In genomic region chr14:68825729-68826128, GRCh38 we compare ENCODE assay signal across 15 cellular contexts. TPM values are rescaled to one million over a fixed set of nuclear protein-coding genes. Genes with fewer than 3 reads are reported as not detected.
DNase-seq lines count a peak whose midpoint lies in the region; ATAC-seq, FAIRE-seq and TF ChIP-seq lines count a peak whose summit lies in the region.
"Had no signal": no experiment of that assay in that cellular context is flagged by ENCODE, and none has a peak within 500 bp of the region (broad histone marks: within the 10 kb centered on the region; RNA-seq: fewer than 3 reads in every experiment).

No MANE protein-coding gene starts in this region.

- H3K27me3 ChIP-seq in hepatocyte (no peaks in the 10 kb centered on the region), right lobe of liver (no peaks in the 10 kb centered on the region), small intestine (ENCODE audit: control insufficient read depth in 2 of 2, insufficient read depth in 2 of 2, low read length in 2 of 2) (no peaks in the 10 kb centered on the region)
- no peaks in the 10 kb centered on the region for H3K27me3 ChIP-seq in CD8-positive, alpha-beta memory T cell (ENCODE audit: insufficient read depth, low read length, poor library complexity, severe bottlenecking)

- intact Hi-C loops in right lobe of liver (cut with DNase I) = loop anchor here in 1 of 2 donors (10.0 kb wide), 1 partner anchor 891 kb away; no protein-coding TSS in a partner anchor

- CTCF ChIA-PET in CD8-positive, alpha-beta memory T cell (lab: Charles Lee) = interaction anchor here (1.1 to 3.4 kb wide), 7 partner anchors 9 to 882 kb away, joined by 3 to 19 read pairs (median 6); no protein-coding TSS in a partner anchor

- no peaks in the 10 kb centered on the region for H3K9me3 Mint-ChIP-seq in CD8-positive, alpha-beta memory T cell
- H3K9me3 Mint-ChIP-seq: CD4-positive, alpha-beta T cell had no signal

- H3K4me2 ChIP-seq in hepatocyte = peak overlapping the region; percentile 37

- H3K4me1 Mint-ChIP-seq in CD8-positive, alpha-beta memory T cell = peaks cover 8 to 13% (median 11%) of the 10 kb centered on the region in 3 donors

- peaks cover 5% of the 10 kb centered on the region for H3K4me1 ChIP-seq in hepatocyte (ENCODE audit: insufficient read depth)
- peaks cover 0 to 57% (median 28%) of the 10 kb centered on the region in 4 donors for H3K4me1 ChIP-seq in right lobe of liver
- H3K4me1 ChIP-seq in small intestine (ENCODE audit: control insufficient read depth in 2 of 2, insufficient read depth in 1 of 2, low read depth in 1 of 2, low read length in 1 of 2) = peaks cover 0 to 1% of the 10 kb centered on the region in 2 donors
- peaks cover 25% of the 10 kb centered on the region for H3K4me1 ChIP-seq in CD8-positive, alpha-beta memory T cell (ENCODE audit: insufficient read depth, low read length)

- H3K4me3 Mint-ChIP-seq in CD8-positive, alpha-beta memory T cell = no peak overlapping the region
- H3K4me3 Mint-ChIP-seq: B cell; CD4-positive, alpha-beta T cell had no signal

- TF ChIP-seq CTCF in VCaP (conservative IDR thresholded peaks at IDR 0.05) = no peak
- no peak for TF ChIP-seq CTCF in hepatocyte (IDR thresholded peaks at IDR 0.05; ENCODE audit: poor library complexity)
- TF ChIP-seq CTCF in right lobe of liver (IDR thresholded peaks at IDR 0.05) = no peak

- H3K9me3 ChIP-seq in hepatocyte (ENCODE audit: low read depth) = no peaks in the 10 kb centered on the region
- no peaks in the 10 kb centered on the region for H3K9me3 ChIP-seq in right lobe of liver
- no peaks in the 10 kb centered on the region for H3K9me3 ChIP-seq in small intestine (ENCODE audit: control insufficient read depth, low read depth)
- H3K9me3 ChIP-seq in CD8-positive, alpha-beta memory T cell (ENCODE audit: low read length) = no peaks in the 10 kb centered on the region

- H2AFZ ChIP-seq in hepatocyte = no peak overlapping the region

- no peaks in the 10 kb centered on the region for H3K79me2 ChIP-seq in hepatocyte

- H3K27ac ChIP-seq in VCaP (peak overlapping the region; percentile 44; the same call in 1 of the 2 replicates), hepatocyte (no peak overlapping the region), right lobe of liver (peak overlapping the region; percentile 73 to 99 (median 79)), small intestine (ENCODE audit: low read depth in 1 of 2, low read length in 1 of 2) (no peak overlapping the region)
- no peak overlapping the region for H3K27ac ChIP-seq in CD8-positive, alpha-beta memory T cell (ENCODE audit: low read depth, low read length)

- ATAC-seq in right lobe of liver = peak; percentile 24 to 46 (median 31)
- no peak for ATAC-seq in GM21723 (IDR thresholded peaks at IDR 0.05; ENCODE audit: unreplicated experiment)
- ATAC-seq in GM18858 (IDR thresholded peaks at IDR 0.05; ENCODE audit: unreplicated experiment) = no peak

- H4K20me1 ChIP-seq in hepatocyte (ENCODE audit: insufficient read depth, poor library complexity, severe bottlenecking) = no peaks in the 10 kb centered on the region

- H3K4me3 ChIP-seq in hepatocyte = no peak overlapping the region
- peak overlapping the region; percentile 10 to 43 (median 12) for H3K4me3 ChIP-seq in right lobe of liver
- no peak overlapping the region for H3K4me3 ChIP-seq in small intestine (ENCODE audit: low read depth in 1 of 2, low read length in 2 of 2)
- H3K4me3 ChIP-seq in CD8-positive, alpha-beta memory T cell (ENCODE audit: low read length) = no peak overlapping the region

- FAIRE-seq in small intestine (lab: Jason Lieb, UNC) = no peak
- FAIRE-seq: A204.1, GM12892, H54 had no signal

- H3K36me3 ChIP-seq in hepatocyte (replicated peaks; ENCODE audit: insufficient read depth, low read depth) (no peaks in the 10 kb centered on the region), right lobe of liver (no peaks in the 10 kb centered on the region), small intestine (ENCODE audit: control insufficient read depth in 2 of 2, insufficient read depth in 2 of 2, low read length in 2 of 2) (no peaks in the 10 kb centered on the region)
- no peaks in the 10 kb centered on the region for H3K36me3 ChIP-seq in CD8-positive, alpha-beta memory T cell (ENCODE audit: insufficient read depth, low read length)

- TF ChIP-seq POLR2A in right lobe of liver (IDR thresholded peaks at IDR 0.05) = peak; percentile 90

- WGBS in hepatocyte (ENCODE audit: low lambda C conversion rate, missing lambda C conversion rate) = 70% methylated on average over 3 of the region's 3 CpGs
- WGBS in right lobe of liver (ENCODE audit: insufficient coverage, low coverage, low lambda C conversion rate, missing lambda C conversion rate) = 29% methylated on average over 3 of the region's 3 CpGs
- 36 to 72% (median 53%) methylated on average over 3 of the region's 3 CpGs for WGBS in small intestine, 3 donors

- no peaks in the 10 kb centered on the region for H3K9me2 ChIP-seq in hepatocyte (replicated peaks; ENCODE audit: insufficient read depth)

- peak; percentile 26 for DNase-seq in hepatocyte (ENCODE audit: low spot score)
- DNase-seq in right lobe of liver = peak in 1 of 3 donors; percentile 75
- peak; percentile 83 for DNase-seq in small intestine
- no peak for DNase-seq in NCI-H748 treated with DMSO at 0.1 percent for 48 hours (lab: John Stamatoyannopoulos, UW)
- DNase-seq in CD8-positive, alpha-beta memory T cell = no peak
- DNase-seq: C1 segment of cervical spinal cord; CD4-positive, alpha-beta T cell; DMS79 had no signal

- no peaks in the 10 kb centered on the region for H3K27me3 Mint-ChIP-seq in CD8-positive, alpha-beta memory T cell
- H3K27me3 Mint-ChIP-seq: B cell; CD4-positive, alpha-beta T cell had no signal

- H3K27ac Mint-ChIP-seq in CD8-positive, alpha-beta memory T cell = peak overlapping the region in 1 of 8 donors; percentile 42
- H3K27ac Mint-ChIP-seq: B cell; CD4-positive, alpha-beta T cell had no signal

- H3K36me3 Mint-ChIP-seq in CD8-positive, alpha-beta memory T cell = no peaks in the 10 kb centered on the region

- POLR2A ChIA-PET in CD8-positive, alpha-beta memory T cell (lab: Charles Lee) = no interaction called here

RNA-seq across cellular contexts. Expression of gene ZFP36L1, which starts 32.9 kb away (rescaled TPM):
- total RNA-seq in hepatocyte = 101 and 111 TPM in 2 replicates
- polyA plus RNA-seq in hepatocyte = 345 and 404 TPM in 2 replicates
- total RNA-seq in right lobe of liver = 100 to 1,000 TPM; 109 to 298 (median 218) TPM
- 10 to 100 TPM; 27.6 to 70.7 (median 33.1) TPM for polyA plus RNA-seq in small intestine
- 100 to 1,000 TPM; 128 to 133 TPM for total RNA-seq in CD8-positive, alpha-beta memory T cell
- 124 TPM for polyA plus RNA-seq in CD8-positive, alpha-beta memory T cell

Comparison
In these comparisons a context has a peak if more than half of its experiments do, and no peak if none do; other contexts are left out.
1. H3K27ac ChIP-seq: peak in VCaP (single experiment) and right lobe of liver (3 of 3); none in hepatocyte (single experiment), small intestine (0 of 2) and CD8-positive, alpha-beta memory T cell (single experiment).
2. DNase-seq: peak in hepatocyte (single experiment) and small intestine (single experiment); none in NCI-H748 treated with DMSO at 0.1 percent for 48 hours (single experiment) and CD8-positive, alpha-beta memory T cell (0 of 5).
3. H3K4me3 ChIP-seq: peak in right lobe of liver (3 of 3); none in hepatocyte (single experiment), small intestine (0 of 2) and CD8-positive, alpha-beta memory T cell (single experiment).
4. ATAC-seq: peak in right lobe of liver (4 of 4); none in GM21723 (single experiment) and GM18858 (single experiment).